In genomic region chr15:62795700-62796099, GRCh38 we compare ENCODE assay signal across 25 cellular contexts.
"Had no signal": no experiment of that assay in that cellular context is flagged by ENCODE, and none has a peak within 500 bp of the region (broad histone marks: within the 10 kb centered on the region; RNA-seq: fewer than 3 reads in every experiment).

No MANE protein-coding gene starts in this region.

- FAIRE-seq: small intestine had no signal

- H3K4me2 ChIP-seq: hepatocyte had no signal

- H3K9me3 ChIP-seq: heart right ventricle, left lung, lower lobe of right lung, ovary, sigmoid colon, spleen, suprapubic skin, thoracic aorta, tibial artery, uterus had no signal

- H2AFZ ChIP-seq: hepatocyte had no signal

- H3K4me1 ChIP-seq: left lung, lower lobe of right lung, spleen, suprapubic skin, uterus had no signal

- H3K9me3 Mint-ChIP-seq: naive thymus-derived CD8-positive, alpha-beta T cell; nephron progenitor cell; stimulated activated effector memory CD8-positive, alpha-beta T cell treated with anti-CD3 and anti-CD28 coated beads, Interleukin-12 subunit alpha, Interleukin-12 subunit beta, amount 100 ng/mL, for 72 hours; stimulated activated naive CD8-positive, alpha-beta T cell treated with anti-CD3 and anti-CD28 coated beads, Interleukin-15, Interleukin-2, amounts not matched to agents 100 ng/mL and 50 ng/mL, for 24 hours; type B pancreatic cell had no signal

- H3K4me1 Mint-ChIP-seq: stimulated activated effector memory CD8-positive, alpha-beta T cell treated with anti-CD3 and anti-CD28 coated beads, Interleukin-12 subunit alpha, Interleukin-12 subunit beta, amount 100 ng/mL, for 72 hours had no signal

- H3K79me2 ChIP-seq: hepatocyte had no signal

- H3K36me3 Mint-ChIP-seq: naive thymus-derived CD8-positive, alpha-beta T cell; stimulated activated effector memory CD8-positive, alpha-beta T cell treated with anti-CD3 and anti-CD28 coated beads, Interleukin-12 subunit alpha, Interleukin-12 subunit beta, amount 100 ng/mL, for 72 hours had no signal

- H3K27ac ChIP-seq: heart right ventricle, hepatocyte, left lung, lower lobe of right lung, ovary, sigmoid colon, spleen, suprapubic skin, thoracic aorta, tibial artery, uterus had no signal

- H3K4me3 Mint-ChIP-seq: naive thymus-derived CD8-positive, alpha-beta T cell; nephron progenitor cell; stimulated activated effector memory CD8-positive, alpha-beta T cell treated with anti-CD3 and anti-CD28 coated beads, Interleukin-12 subunit alpha, Interleukin-12 subunit beta, amount 100 ng/mL, for 72 hours; stimulated activated naive CD8-positive, alpha-beta T cell treated with anti-CD3 and anti-CD28 coated beads, Interleukin-15, Interleukin-2, amounts not matched to agents 100 ng/mL and 50 ng/mL, for 24 hours; type B pancreatic cell had no signal

- H3K27me3 ChIP-seq: heart right ventricle, hepatocyte, left lung, ovary, sigmoid colon, spleen, suprapubic skin, tibial artery, uterus had no signal

- ATAC-seq: heart right ventricle; left colon; left lung; lower lobe of right lung; naive thymus-derived CD8-positive, alpha-beta T cell; right cardiac atrium; stimulated activated effector memory CD8-positive, alpha-beta T cell treated with anti-CD3 and anti-CD28 coated beads, Interleukin-12 subunit alpha, Interleukin-12 subunit beta, amount 100 ng/mL, for 72 hours had no signal

- H3K4me3 ChIP-seq: heart right ventricle, hepatocyte, left lung, lower lobe of right lung, ovary, sigmoid colon, spleen, suprapubic skin, thoracic aorta, tibial artery, uterus had no signal

- DNase-seq: heart right ventricle; kidney glomerular epithelial cell; left colon; left lung; lower lobe of right lung; mammary epithelial cell; mesenchymal stem cell; naive thymus-derived CD8-positive, alpha-beta T cell; nephron progenitor cell; ovary; right cardiac atrium; sigmoid colon; small intestine; spleen; stimulated activated CD4-positive, alpha-beta T cell treated with anti-CD3 and anti-CD28 coated beads, Interleukin-4, amount 100 ng/mL, for 24 hours; stimulated activated naive CD4-positive, alpha-beta T cell; tibial artery; uterus had no signal

- H3K36me3 ChIP-seq: left lung, ovary, spleen, uterus had no signal

- H3K27me3 Mint-ChIP-seq: progenitor cell of endocrine pancreas, type B pancreatic cell had no signal

- H3K27ac Mint-ChIP-seq: naive thymus-derived CD8-positive, alpha-beta T cell; nephron progenitor cell; progenitor cell of endocrine pancreas; stimulated activated naive CD8-positive, alpha-beta T cell treated with anti-CD3 and anti-CD28 coated beads, Interleukin-15, Interleukin-2, amounts not matched to agents 100 ng/mL and 50 ng/mL, for 24 hours had no signal
